16 cellular contexts compared by ENCODE assay signal in the genomic region with DNA sequence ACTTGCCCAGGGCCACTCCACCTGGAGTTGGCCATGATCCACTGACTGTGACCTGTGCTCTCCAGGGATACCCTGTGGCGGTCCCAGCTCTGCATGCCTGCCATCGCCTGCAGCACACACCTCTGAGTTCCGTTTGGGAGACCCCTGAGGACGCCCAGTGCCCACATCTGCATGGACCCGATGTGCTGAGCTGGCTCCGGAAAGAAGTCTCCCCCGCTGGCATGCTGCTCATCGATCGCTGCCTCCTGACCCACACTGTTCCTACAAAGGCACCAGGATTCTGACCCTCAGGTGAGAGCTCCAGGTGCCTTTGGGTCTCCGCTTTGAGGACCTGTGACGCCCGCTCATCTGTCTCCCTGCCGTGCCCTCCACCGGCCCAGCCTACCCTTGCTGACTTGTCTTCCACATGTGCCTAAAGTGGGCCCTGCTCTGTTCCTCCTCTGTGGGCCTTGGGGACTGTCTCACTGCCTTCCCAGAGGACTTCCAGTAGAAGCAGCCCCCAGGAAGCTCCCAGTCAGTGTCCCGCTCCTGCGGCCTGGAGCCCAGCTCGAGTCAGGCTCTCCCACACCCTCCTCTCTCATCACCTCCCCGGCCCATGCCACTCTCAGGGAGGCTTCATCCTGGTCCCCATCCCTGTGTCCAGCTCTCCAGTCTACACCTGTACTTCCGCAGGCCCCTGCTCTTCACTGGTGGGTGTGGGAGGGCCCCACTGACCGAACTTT. TPM values are rescaled to one million over a fixed set of nuclear protein-coding genes. Genes with fewer than 3 reads are reported as not detected.
A peak's percentile ranks its signal among the peaks of the same experiment; 100 is the strongest.
DNase-seq lines count a peak whose midpoint lies in the region; ATAC-seq and TF ChIP-seq lines count a peak whose summit lies in the region.
"Had no signal": no experiment of that assay in that cellular context is flagged by ENCODE, and none has a peak within 500 bp of the region (broad histone marks: within the 10 kb centered on the region; RNA-seq: fewer than 3 reads in every experiment).

No MANE protein-coding gene starts in this region.

- no peaks in the 10 kb centered on the region for H3K27me3 Mint-ChIP-seq in activated naive CD4-positive, alpha-beta T cell treated with anti-CD3 and anti-CD28 coated beads, Interleukin-2, amount 50 U/mL, for 24 hours

- H3K9me3 ChIP-seq in SJSA1 (replicated peaks) (no peaks in the 10 kb centered on the region), hepatocyte (ENCODE audit: low read depth) (no peaks in the 10 kb centered on the region), gastrocnemius medialis (no peaks in the 10 kb centered on the region)

- H3K36me3 ChIP-seq in SJSA1, result peaks cover 19% of the 10 kb centered on the region
- H3K36me3 ChIP-seq in hepatocyte (replicated peaks; ENCODE audit: insufficient read depth, low read depth), result no peaks in the 10 kb centered on the region
- peaks cover 0 to 80% of the 10 kb centered on the region in 2 donors for H3K36me3 ChIP-seq in gastrocnemius medialis

- intact Hi-C loops in gastrocnemius medialis (cut with DNase I; ENCODE audit: low total_unique reads), result loop anchor here (5.0 kb wide), 1 partner anchor 33 kb away; no protein-coding TSS in a partner anchor

- H3K4me2 ChIP-seq in hepatocyte, result no peak overlapping the region

- H3K36me3 Mint-ChIP-seq in activated naive CD4-positive, alpha-beta T cell treated with anti-CD3 and anti-CD28 coated beads, Interleukin-2, amount 50 U/mL, for 24 hours, result no peaks in the 10 kb centered on the region
- no peaks in the 10 kb centered on the region for H3K36me3 Mint-ChIP-seq in activated naive CD4-positive, alpha-beta T cell treated with anti-CD3 and anti-CD28 coated beads, Interleukin-2, amount 50 U/mL, for 72 hours

- no peaks in the 10 kb centered on the region for H3K79me2 ChIP-seq in hepatocyte

- in situ Hi-C loops in gastrocnemius medialis (cut with MboI; ENCODE audit: low sequenced_read_pairs in 4 of 4), result loop anchor here in 1 of 4 donors (25.0 kb wide), 1 partner anchor 278 kb away; no protein-coding TSS in a partner anchor

- 96% methylated on average over 20 of the region's 20 CpGs for WGBS in hepatocyte (ENCODE audit: low lambda C conversion rate, missing lambda C conversion rate)

- no peaks in the 10 kb centered on the region for H3K9me3 Mint-ChIP-seq in activated naive CD4-positive, alpha-beta T cell treated with anti-CD3 and anti-CD28 coated beads, Interleukin-2, amount 50 U/mL, for 24 hours
- H3K9me3 Mint-ChIP-seq in activated naive CD4-positive, alpha-beta T cell treated with anti-CD3 and anti-CD28 coated beads, Interleukin-2, amount 50 U/mL, for 72 hours, result no peaks in the 10 kb centered on the region

- no peaks in the 10 kb centered on the region for H4K20me1 ChIP-seq in hepatocyte (ENCODE audit: insufficient read depth, poor library complexity, severe bottlenecking)

- peaks cover 18% of the 10 kb centered on the region for H3K4me1 Mint-ChIP-seq in activated naive CD4-positive, alpha-beta T cell treated with anti-CD3 and anti-CD28 coated beads, Interleukin-2, amount 50 U/mL, for 24 hours

- peak overlapping the region; percentile 52 for H3K27ac ChIP-seq in SJSA1
- peak overlapping the region; percentile 9 for H3K27ac ChIP-seq in hepatocyte
- peak overlapping the region in 3 of 4 donors; percentile 9 to 57 (median 45) for H3K27ac ChIP-seq in gastrocnemius medialis
- H3K27ac ChIP-seq: 22Rv1 had no signal

- H3K4me3 ChIP-seq in SJSA1, result no peak overlapping the region
- no peak overlapping the region for H3K4me3 ChIP-seq in hepatocyte
- no peak overlapping the region for H3K4me3 ChIP-seq in gastrocnemius medialis

- H3K27ac Mint-ChIP-seq in activated naive CD4-positive, alpha-beta T cell treated with anti-CD3 and anti-CD28 coated beads, Interleukin-2, amount 50 U/mL, for 24 hours, result peak overlapping the region; percentile 2
- no peak overlapping the region for H3K27ac Mint-ChIP-seq in activated naive CD4-positive, alpha-beta T cell treated with anti-CD3 and anti-CD28 coated beads, Interleukin-2, amount 50 U/mL, for 72 hours

- TF ChIP-seq CTCF in hepatocyte (IDR thresholded peaks at IDR 0.05; ENCODE audit: poor library complexity), result no peak
- no peak for TF ChIP-seq CTCF in gastrocnemius medialis (IDR thresholded peaks at IDR 0.05 in 4 of 5, conservative IDR thresholded peaks at IDR 0.05 in 1 of 5)

- TF ChIP-seq POLR2A in gastrocnemius medialis (IDR thresholded peaks at IDR 0.05), result no peak

- no peak for ATAC-seq in activated naive CD4-positive, alpha-beta T cell treated with anti-CD3 and anti-CD28 coated beads, Interleukin-2, amount 50 U/mL, for 72 hours
- no peak for ATAC-seq in gastrocnemius medialis

- no peak for DNase-seq in activated naive CD4-positive, alpha-beta T cell treated with anti-CD3 and anti-CD28 coated beads, Interleukin-2, amount 50 U/mL, for 72 hours (ENCODE audit: low spot score in 2 of 2)
- DNase-seq in SJSA1 (ENCODE audit: low read depth in 1 of 2, low spot score in 2 of 2) (no peak), hepatocyte (ENCODE audit: low spot score) (no peak), gastrocnemius medialis (no peak), GF-D8 (lab: John Stamatoyannopoulos, UW) (no peak), activated gamma-delta T cell treated with Interleukin-2 at 50 U/mL for 16 hours (no peak), ureter (ENCODE audit: low spot score) (no peak)
- DNase-seq: AML-193, HCEC 1CT, NCI-H1105, NCI-H2081 treated with DMSO at 0.1 percent for 48 hours, NCI-H510A had no signal

- no peak overlapping the region for H2AFZ ChIP-seq in hepatocyte

- H3K27me3 ChIP-seq in SJSA1 (replicated peaks), result no peaks in the 10 kb centered on the region
- no peaks in the 10 kb centered on the region for H3K27me3 ChIP-seq in hepatocyte
- H3K27me3 ChIP-seq in gastrocnemius medialis, result no peaks in the 10 kb centered on the region

- peaks cover 33% of the 10 kb centered on the region for H3K4me1 ChIP-seq in SJSA1 (replicated peaks)
- peaks cover 6% of the 10 kb centered on the region for H3K4me1 ChIP-seq in hepatocyte (ENCODE audit: insufficient read depth)
- no peaks in the 10 kb centered on the region for H3K4me1 ChIP-seq in gastrocnemius medialis

- no peak overlapping the region for H3K4me3 Mint-ChIP-seq in activated naive CD4-positive, alpha-beta T cell treated with anti-CD3 and anti-CD28 coated beads, Interleukin-2, amount 50 U/mL, for 24 hours
- H3K4me3 Mint-ChIP-seq: CD14-positive monocyte had no signal

- H3K9me2 ChIP-seq in hepatocyte (replicated peaks; ENCODE audit: insufficient read depth), result no peaks in the 10 kb centered on the region

RNA-seq across cellular contexts. Expression of gene SLC25A1, which starts 5.9 kb away (rescaled TPM):
- 10 to 100 TPM; 59.1 to 61.3 TPM for total RNA-seq in activated naive CD4-positive, alpha-beta T cell treated with anti-CD3 and anti-CD28 coated beads, Interleukin-2, amount 50 U/mL, for 72 hours
- total RNA-seq in SJSA1 (2014; rRNA removed; shearing (Covaris generic)), result 118 and 132 TPM in 2 replicates
- total RNA-seq in hepatocyte, result 162 and 187 TPM in 2 replicates
- 395 and 422 TPM in 2 replicates for polyA plus RNA-seq in hepatocyte
- 10 to 100 TPM; 10.5 to 16.6 (median 13.5) TPM for total RNA-seq in gastrocnemius medialis
- 69.9 TPM for total RNA-seq in ureter

RNA-seq across cellular contexts. Expression of gene GSC2, which starts 34.3 kb away (rescaled TPM):
- not detected for total RNA-seq in activated naive CD4-positive, alpha-beta T cell treated with anti-CD3 and anti-CD28 coated beads, Interleukin-2, amount 50 U/mL, for 72 hours
- not detected in 2 replicates for total RNA-seq in SJSA1 (2014; rRNA removed; shearing (Covaris generic))
- total RNA-seq in hepatocyte (not detected in 2 replicates), gastrocnemius medialis (not detected), ureter (not detected)
- polyA plus RNA-seq in hepatocyte, result not detected in 2 replicates
- total RNA-seq: PC-3 had no signal
- polyA plus RNA-seq: CD14-positive monocyte had no signal

RNA-seq across cellular contexts. Expression of gene ESS2, which starts 40.0 kb away (rescaled TPM):
- 10 to 100 TPM; 16.5 to 21.5 TPM for total RNA-seq in activated naive CD4-positive, alpha-beta T cell treated with anti-CD3 and anti-CD28 coated beads, Interleukin-2, amount 50 U/mL, for 72 hours
- total RNA-seq in SJSA1 (2014; rRNA removed; shearing (Covaris generic)), result 7.6 and 21.2 TPM in 2 replicates
- total RNA-seq in hepatocyte (7.6 and 9.0 TPM in 2 replicates), gastrocnemius medialis (10 to 100 TPM in 2 of 4 donors, 1 to 10 TPM in 2; 7.5 to 25.3 (median 12.0) TPM), ureter (14.6 TPM)
- 11.4 and 11.7 TPM in 2 replicates for polyA plus RNA-seq in hepatocyte

RNA-seq across cellular contexts. Expression of gene TSSK2, which starts 53.3 kb away (rescaled TPM):
- total RNA-seq in activated naive CD4-positive, alpha-beta T cell treated with anti-CD3 and anti-CD28 coated beads, Interleukin-2, amount 50 U/mL, for 72 hours, result not detected
- not detected in 2 replicates for total RNA-seq in SJSA1 (2014; rRNA removed; shearing (Covaris generic))
- not detected in 2 replicates for total RNA-seq in hepatocyte
- polyA plus RNA-seq in hepatocyte, result not detected in 2 replicates
- total RNA-seq in gastrocnemius medialis, result under 1 TPM in 3 of 4 donors, not detected in 1; 0.19 to 0.33 (median 0.25) TPM
- not detected for total RNA-seq in ureter
- total RNA-seq: PC-3 had no signal
- polyA plus RNA-seq: CD14-positive monocyte had no signal
